Comparison of ENCODE assay signal across 18 cellular contexts in the genomic region with DNA sequence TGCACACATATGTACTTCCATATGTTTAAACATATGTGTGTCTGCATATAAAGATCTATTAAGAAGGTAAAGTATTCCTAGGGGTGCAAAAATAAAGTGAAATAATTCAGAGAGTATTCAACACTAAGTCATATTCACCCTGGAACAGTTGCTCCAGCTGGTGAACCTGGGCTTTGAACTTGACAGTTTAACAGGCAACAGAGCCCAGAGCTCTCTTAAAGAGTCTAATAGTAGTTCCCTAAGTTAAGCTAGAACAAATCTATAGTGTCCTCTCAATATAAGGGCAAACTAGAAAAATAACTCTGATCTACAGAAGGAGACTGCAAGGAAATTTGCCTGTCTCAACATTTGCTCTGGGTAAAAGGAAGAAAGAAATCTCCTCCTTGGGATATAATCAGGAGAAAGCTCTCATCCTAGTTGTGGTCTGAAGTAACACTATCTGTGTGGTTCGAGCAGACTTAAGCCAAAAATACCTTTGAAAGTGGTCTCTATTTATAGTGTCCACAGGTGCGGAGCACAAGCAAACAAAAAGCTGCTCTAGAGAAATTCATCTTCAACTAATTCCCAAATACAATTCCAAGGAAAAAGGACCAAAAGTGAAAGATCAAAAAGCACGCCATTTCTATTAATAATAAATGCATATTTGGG. TPM values are rescaled to one million over a fixed set of nuclear protein-coding genes. Genes with fewer than 3 reads are reported as not detected.
"Had no signal": no experiment of that assay in that cellular context is flagged by ENCODE, and none has a peak within 500 bp of the region (broad histone marks: within the 10 kb centered on the region; RNA-seq: fewer than 3 reads in every experiment).

No MANE protein-coding gene starts in this region.

- DNase-seq: colonic mucosa; dermis blood vessel endothelial cell; esophagus squamous epithelium; foreskin keratinocyte; heart left ventricle; hypothalamus; kidney glomerular epithelial cell; mesendoderm; naive thymus-derived CD8-positive, alpha-beta T cell; pancreas; right lobe of liver; stimulated activated naive CD4-positive, alpha-beta T cell; stomach; substantia nigra; transverse colon had no signal

- H3K36me3 Mint-ChIP-seq: naive thymus-derived CD8-positive, alpha-beta T cell had no signal

- FAIRE-seq: islet of Langerhans, pancreas had no signal

- H3K4me1 Mint-ChIP-seq: naive thymus-derived CD8-positive, alpha-beta T cell; neural crest cell had no signal

- H3K4me3 Mint-ChIP-seq: naive thymus-derived CD8-positive, alpha-beta T cell; neural crest cell had no signal

- ATAC-seq: foreskin keratinocyte; naive thymus-derived CD8-positive, alpha-beta T cell; pancreas; right lobe of liver had no signal

- H3K27ac Mint-ChIP-seq: naive thymus-derived CD8-positive, alpha-beta T cell; progenitor cell of endocrine pancreas had no signal

- H3K27me3 Mint-ChIP-seq: progenitor cell of endocrine pancreas had no signal

RNA-seq across cellular contexts. Expression of gene VEGFC, which starts 29.9 kb away (rescaled TPM):
- total RNA-seq: naive thymus-derived CD8-positive, alpha-beta T cell had no signal
- polyA plus RNA-seq: naive thymus-derived CD8-positive, alpha-beta T cell had no signal
